ENCODE assay signal across 16 cellular contexts in genomic region chr3:43960448-43960840, GRCh38.
A peak's percentile ranks its signal among the peaks of the same experiment; 100 is the strongest.
DNase-seq lines count a peak whose midpoint lies in the region; ATAC-seq lines count a peak whose summit lies in the region.
"Had no signal": no experiment of that assay in that cellular context is flagged by ENCODE, and none has a peak within 500 bp of the region (broad histone marks: within the 10 kb centered on the region; RNA-seq: fewer than 3 reads in every experiment).

No MANE protein-coding gene starts in this region.

- no peak overlapping the region for H3K27ac ChIP-seq in SJCRH30
- H3K27ac ChIP-seq: heart left ventricle, left ventricle myocardium inferior, skin epidermis had no signal

- H3K4me3 ChIP-seq in SJCRH30 = no peak overlapping the region
- H3K4me3 ChIP-seq: heart left ventricle, left ventricle myocardium inferior, skin epidermis had no signal

- DNase-seq in NCI-H1105 treated with DMSO at 0.1 percent for 48 hours (lab: John Stamatoyannopoulos, UW) = peak; percentile 4
- no peak for DNase-seq in NCI-H1105 (lab: John Stamatoyannopoulos, UW)
- DNase-seq in NAMALWA (ENCODE audit: low spot score) = peak; percentile 3
- peak; percentile 12 to 42 for DNase-seq in SJCRH30
- peak; percentile 27 for DNase-seq in kidney tubule cell (ENCODE audit: low spot score)
- DNase-seq: activated T-cell treated with anti-CD3 and anti-CD28 coated beads for 4 hours; COR-L47; effector CD4-positive, alpha-beta T cell; H7; heart left ventricle; left ventricle myocardium inferior; SIG-M5 had no signal

- no peaks in the 10 kb centered on the region for H3K4me1 ChIP-seq in SJCRH30
- H3K4me1 ChIP-seq: heart left ventricle, left ventricle myocardium inferior had no signal

- H3K27me3 ChIP-seq in SJCRH30 = no peaks in the 10 kb centered on the region

- no peaks in the 10 kb centered on the region for H3K9me3 ChIP-seq in SJCRH30 (replicated peaks)
- H3K9me3 ChIP-seq: heart left ventricle, left ventricle myocardium inferior had no signal

- ATAC-seq in GM18517 (IDR thresholded peaks at IDR 0.05; ENCODE audit: unreplicated experiment) (no peak), GM21717 (IDR thresholded peaks at IDR 0.05; ENCODE audit: unreplicated experiment) (no peak), GM21360 (IDR thresholded peaks at IDR 0.05; ENCODE audit: unreplicated experiment) (no peak)
- ATAC-seq: heart left ventricle had no signal

- H3K36me3 ChIP-seq in SJCRH30 = no peaks in the 10 kb centered on the region
- H3K36me3 ChIP-seq: heart left ventricle, left ventricle myocardium inferior had no signal
